ENCODE assay signal across 16 cellular contexts in genomic region chr15:100862162-100862561, GRCh38. TPM values are rescaled to one million over a fixed set of nuclear protein-coding genes. Genes with fewer than 3 reads are reported as not detected.
DNase-seq lines count a peak whose midpoint lies in the region; ATAC-seq and TF ChIP-seq lines count a peak whose summit lies in the region.
"Had no signal": no experiment of that assay in that cellular context is flagged by ENCODE, and none has a peak within 500 bp of the region (broad histone marks: within the 10 kb centered on the region; RNA-seq: fewer than 3 reads in every experiment).

No MANE protein-coding gene starts in this region.

- BruUV-seq in IMR-90 (replicated peaks; lab: Mats Ljungman, UMichigan), result no TSS peak
- BruUV-seq in mammary epithelial cell (replicated peaks; lab: Mats Ljungman, UMichigan), result no TSS peak

- 0 out of 2 replicates have a peak, but pooled peaks cover 7% of the 10 kb centered on the region for H3K9me1 ChIP-seq in IMR-90 (ENCODE audit: insufficient read depth, low read length)

- TF ChIP-seq POLR2A in IMR-90 (IDR thresholded peaks at IDR 0.05; ENCODE audit: low read depth, low read length), result no peak

- H3K4me2 ChIP-seq in IMR-90 (ENCODE audit: low read depth, low read length) (no peak overlapping the region), mammary epithelial cell (ENCODE audit: insufficient read depth, low read depth, low read length) (no peak overlapping the region), mesenchymal stem cell (ENCODE audit: low read length, poor library complexity, severe bottlenecking) (no peak overlapping the region)

- H3K4me1 Mint-ChIP-seq in stimulated activated naive B cell treated with anti-CD40 and anti-IgM and Interleukin-4, amounts not matched to agents 10 μg/mL and 1 μg/mL and 100 μg/mL, for 72 hours, result peaks cover 2 to 7% of the 10 kb centered on the region in 2 donors
- no peaks in the 10 kb centered on the region for H3K4me1 Mint-ChIP-seq in osteocyte (ENCODE audit: unreplicated experiment)
- H3K4me1 Mint-ChIP-seq in activated CD4-positive, alpha-beta memory T cell treated with anti-CD3 and anti-CD28 coated beads, Interleukin-2, amount 10 ng/mL, durations not matched to agents 7 days and 5 days, result no peaks in the 10 kb centered on the region

- H2BK120ac ChIP-seq in IMR-90 (ENCODE audit: low read depth, low read length) (peak overlapping the region; percentile 14; the same call in 1 of the 2 replicates), mesenchymal stem cell (ENCODE audit: low read depth, low read length) (peak overlapping the region; percentile 20)

- H2AK5ac ChIP-seq in IMR-90 (ENCODE audit: low read depth, low read length), result peak overlapping the region; percentile 44; the same call in 1 of the 2 replicates
- no peak overlapping the region for H2AK5ac ChIP-seq in mesenchymal stem cell (ENCODE audit: low read length, severe bottlenecking)

- in situ Hi-C loops in IMR-90 (cut with MboI; ENCODE audit: low sequenced_read_pairs) (no loop called here), mammary epithelial cell (cut with MboI; ENCODE audit: low sequenced_read_pairs in 2 of 2) (no loop called here)

- no peak overlapping the region for H2BK5ac ChIP-seq in IMR-90 (ENCODE audit: low read depth, low read length, poor library complexity, severe bottlenecking)
- H2BK5ac ChIP-seq in mesenchymal stem cell (ENCODE audit: low read depth, low read length, poor library complexity, severe bottlenecking), result no peak overlapping the region

- H2AK9ac ChIP-seq in IMR-90 (replicated peaks; ENCODE audit: low read depth, low read length, poor library complexity), result no peak overlapping the region

- no peak for ATAC-seq in IMR-90 (ENCODE audit: low read depth)
- ATAC-seq in stimulated activated naive B cell treated with anti-CD40 and anti-IgM and Interleukin-4, amounts not matched to agents 10 μg/mL and 1 μg/mL and 100 μg/mL, for 72 hours (replicated peaks), result peak; percentile 77 to 78
- ATAC-seq: PC-3 had no signal

- H3K36me3 ChIP-seq in IMR-90 (ENCODE audit: control insufficient read depth, insufficient read depth, low read length), result no peaks in the 10 kb centered on the region
- no peaks in the 10 kb centered on the region for H3K36me3 ChIP-seq in mammary epithelial cell (ENCODE audit: insufficient read depth, low read length)
- H3K36me3 ChIP-seq in mesenchymal stem cell (ENCODE audit: control insufficient read depth in 1 of 2, insufficient read depth in 2 of 2, low read depth in 1 of 2, low read length in 2 of 2), result no peaks in the 10 kb centered on the region
- H3K36me3 ChIP-seq: HAP-1, SJSA1 had no signal

- H4K20me1 ChIP-seq in IMR-90 (ENCODE audit: insufficient read depth, low read length) (no peaks in the 10 kb centered on the region), mammary epithelial cell (ENCODE audit: insufficient read depth, low read length) (no peaks in the 10 kb centered on the region)

- H3K4me1 ChIP-seq in IMR-90 (ENCODE audit: control insufficient read depth, insufficient read depth, low read length) (peaks cover 15% of the 10 kb centered on the region), mammary epithelial cell (ENCODE audit: insufficient read depth, low read length) (peaks cover 5% of the 10 kb centered on the region), mesenchymal stem cell (ENCODE audit: control insufficient read depth, insufficient read depth, low read depth, low read length) (no peaks in the 10 kb centered on the region)
- H3K4me1 ChIP-seq: HAP-1 had no signal

- intact Hi-C loops in IMR-90 (cut with micrococcal nuclease), result no loop called here
- intact Hi-C loops in mammary epithelial cell (cut with micrococcal nuclease), result no loop called here

- H3K56ac ChIP-seq in IMR-90 (ENCODE audit: extremely low read depth, insufficient read depth, low read length), result no peak overlapping the region

- H3K4me3 Mint-ChIP-seq in stimulated activated naive B cell treated with anti-CD40 and anti-IgM and Interleukin-4, amounts not matched to agents 10 μg/mL and 1 μg/mL and 100 μg/mL, for 72 hours, result no peak overlapping the region
- no peak overlapping the region for H3K4me3 Mint-ChIP-seq in osteocyte (ENCODE audit: unreplicated experiment)
- H3K4me3 Mint-ChIP-seq in activated CD4-positive, alpha-beta memory T cell treated with anti-CD3 and anti-CD28 coated beads, Interleukin-2, amount 10 ng/mL, durations not matched to agents 7 days and 5 days, result no peak overlapping the region
- H3K4me3 Mint-ChIP-seq: CD4-positive, alpha-beta T cell had no signal

- H3K18ac ChIP-seq in IMR-90 (ENCODE audit: low read depth, low read length) (no peak overlapping the region), mesenchymal stem cell (ENCODE audit: low read depth in 1 of 2, low read length in 2 of 2) (no peak overlapping the region)

- peaks cover 14 to 16% of the 10 kb centered on the region in 2 donors for H3K27me3 Mint-ChIP-seq in stimulated activated naive B cell treated with anti-CD40 and anti-IgM and Interleukin-4, amounts not matched to agents 10 μg/mL and 1 μg/mL and 100 μg/mL, for 72 hours
- H3K27me3 Mint-ChIP-seq in osteocyte (ENCODE audit: unreplicated experiment), result peaks cover 4% of the 10 kb centered on the region
- H3K27me3 Mint-ChIP-seq in activated CD4-positive, alpha-beta memory T cell treated with anti-CD3 and anti-CD28 coated beads, Interleukin-2, amount 10 ng/mL, durations not matched to agents 7 days and 5 days, result peaks cover 16% of the 10 kb centered on the region

- H3K79me1 ChIP-seq in IMR-90 (ENCODE audit: low read depth in 1 of 2, low read length in 2 of 2) (no peaks in the 10 kb centered on the region), mesenchymal stem cell (replicated peaks; ENCODE audit: low read length, poor library complexity, severe bottlenecking) (no peaks in the 10 kb centered on the region)

- H3K14ac ChIP-seq in IMR-90 (replicated peaks; ENCODE audit: low read depth, low read length) (no peak overlapping the region), mesenchymal stem cell (ENCODE audit: low read length in 2 of 2) (no peak overlapping the region)

- POLR2A ChIA-PET in IMR-90 (lab: Charles Lee; ENCODE audit: unreplicated experiment), result no interaction called here
- POLR2A ChIA-PET in activated CD4-positive, alpha-beta memory T cell treated with anti-CD3 and anti-CD28 coated beads, Interleukin-2, amount 10 ng/mL, durations not matched to agents 7 days and 5 days (lab: Charles Lee), result no interaction called here

- dilution Hi-C loops in IMR-90 (cut with HindIII; ENCODE audit: low sequenced_read_pairs, unreplicated experiment), result no loop called here
- dilution Hi-C loops in mammary epithelial cell (cut with HindIII; ENCODE audit: low sequenced_read_pairs), result no loop called here

- no peaks in the 10 kb centered on the region for H3K36me3 Mint-ChIP-seq in stimulated activated naive B cell treated with anti-CD40 and anti-IgM and Interleukin-4, amounts not matched to agents 10 μg/mL and 1 μg/mL and 100 μg/mL, for 72 hours
- H3K36me3 Mint-ChIP-seq in osteocyte (ENCODE audit: unreplicated experiment), result no peaks in the 10 kb centered on the region
- no peaks in the 10 kb centered on the region for H3K36me3 Mint-ChIP-seq in activated CD4-positive, alpha-beta memory T cell treated with anti-CD3 and anti-CD28 coated beads, Interleukin-2, amount 10 ng/mL, durations not matched to agents 7 days and 5 days (ENCODE audit: low read depth)

- no peak overlapping the region for H3K4me3 ChIP-seq in IMR-90 (ENCODE audit: insufficient read depth, low read depth, low read length)
- no peak overlapping the region for H3K4me3 ChIP-seq in mammary epithelial cell (replicated peaks in 1 of 3; ENCODE audit: insufficient read depth in 1 of 3, low read depth in 2 of 3, low read length in 3 of 3)
- no peak overlapping the region for H3K4me3 ChIP-seq in mesenchymal stem cell (ENCODE audit: insufficient read depth in 1 of 2, low read depth in 1 of 2, low read length in 2 of 2)
- H3K4me3 ChIP-seq: HAP-1, SJSA1 had no signal

- DNase-seq in IMR-90 (no peak), mammary epithelial cell (no peak), mesenchymal stem cell (no peak), osteocyte (ENCODE audit: extremely low spot score, unreplicated experiment) (no peak)
- DNase-seq in stimulated activated naive B cell treated with anti-CD40 and anti-IgM and Interleukin-4, amounts not matched to agents 10 μg/mL and 1 μg/mL and 100 μg/mL, for 72 hours, result no peak
- no peak for DNase-seq in activated CD4-positive, alpha-beta memory T cell treated with anti-CD3 and anti-CD28 coated beads, Interleukin-2, amount 10 ng/mL, durations not matched to agents 7 days and 5 days
- no peak for DNase-seq in stimulated activated CD8-positive, alpha-beta memory T cell treated with anti-CD3 and anti-CD28 coated beads, Interleukin-4, amount 100 ng/mL, for 48 hours
- DNase-seq: ACHN; CD4-positive, alpha-beta T cell; NCI-H187 treated with DMSO at 0.1 percent for 48 hours; NCI-H748 treated with DMSO at 0.1 percent for 48 hours; PC-3 had no signal

- no peak overlapping the region for H2BK12ac ChIP-seq in mesenchymal stem cell (ENCODE audit: low read length in 2 of 2)

- 96% methylated on average over 4 of the region's 6 CpGs; no CpG with 5 or more reads in 1 of the 2 experiments for WGBS in IMR-90 (ENCODE audit: extremely low coverage in 2 of 2, insufficient read length in 1 of 2), 2 experiments
- 96% methylated on average over 5 of the region's 6 CpGs for WGBS in mammary epithelial cell (ENCODE audit: low coverage, missing lambda C conversion rate)
- 94% methylated on average over 5 of the region's 6 CpGs for WGBS in mesenchymal stem cell

- no peak for TF ChIP-seq CTCF in IMR-90 (conservative IDR thresholded peaks at IDR 0.05; ENCODE audit: low read depth, low read length)
- no peak for TF ChIP-seq CTCF in mammary epithelial cell (conservative IDR thresholded peaks at IDR 0.05 in 1 of 2, IDR thresholded peaks at IDR 0.05 in 1 of 2; ENCODE audit: extremely low read depth in 1 of 2, insufficient read depth in 1 of 2, low read depth in 1 of 2, low read length in 2 of 2)
- TF ChIP-seq CTCF in osteocyte (IDR thresholded peaks at IDR 0.05), result no peak

- H3K23ac ChIP-seq in IMR-90 (ENCODE audit: low read depth, low read length) (no peak overlapping the region), mesenchymal stem cell (ENCODE audit: low read length in 2 of 2) (no peak overlapping the region)

- H4K91ac ChIP-seq in IMR-90 (ENCODE audit: insufficient read depth, low read depth, low read length) (no peak overlapping the region), mesenchymal stem cell (ENCODE audit: low read length) (no peak overlapping the region)

- TF ChIP-seq RAD21 in IMR-90 (IDR thresholded peaks at IDR 0.05; ENCODE audit: low read length), result no peak

- peaks cover 6 to 10% of the 10 kb centered on the region in 2 donors for H3K9me3 Mint-ChIP-seq in stimulated activated naive B cell treated with anti-CD40 and anti-IgM and Interleukin-4, amounts not matched to agents 10 μg/mL and 1 μg/mL and 100 μg/mL, for 72 hours
- H3K9me3 Mint-ChIP-seq in osteocyte (ENCODE audit: unreplicated experiment), result no peaks in the 10 kb centered on the region
- no peaks in the 10 kb centered on the region for H3K9me3 Mint-ChIP-seq in activated CD4-positive, alpha-beta memory T cell treated with anti-CD3 and anti-CD28 coated beads, Interleukin-2, amount 10 ng/mL, durations not matched to agents 7 days and 5 days
- H3K9me3 Mint-ChIP-seq: CD4-positive, alpha-beta T cell had no signal

- no peak overlapping the region for H3K27ac ChIP-seq in IMR-90 (ENCODE audit: insufficient read depth, low read length)
- no peak overlapping the region for H3K27ac ChIP-seq in mammary epithelial cell (ENCODE audit: insufficient read depth, low read depth, low read length)
- H3K27ac ChIP-seq in mesenchymal stem cell (ENCODE audit: low read length, poor library complexity, severe bottlenecking), result no peak overlapping the region
- H3K27ac ChIP-seq: HL-60, RWPE1, SJSA1 had no signal

- H3K79me2 ChIP-seq in mammary epithelial cell (ENCODE audit: insufficient read depth, low read length), result no peaks in the 10 kb centered on the region

- H3K27ac Mint-ChIP-seq in stimulated activated naive B cell treated with anti-CD40 and anti-IgM and Interleukin-4, amounts not matched to agents 10 μg/mL and 1 μg/mL and 100 μg/mL, for 72 hours, result no peak overlapping the region
- H3K27ac Mint-ChIP-seq in osteocyte (ENCODE audit: unreplicated experiment), result no peak overlapping the region
- H3K27ac Mint-ChIP-seq in activated CD4-positive, alpha-beta memory T cell treated with anti-CD3 and anti-CD28 coated beads, Interleukin-2, amount 10 ng/mL, durations not matched to agents 7 days and 5 days, result no peak overlapping the region
- H3K27ac Mint-ChIP-seq: CD4-positive, alpha-beta T cell had no signal

- H3K27me3 ChIP-seq in IMR-90 (ENCODE audit: control insufficient read depth, insufficient read depth, low read length), result peaks cover 4% of the 10 kb centered on the region
- no peaks in the 10 kb centered on the region for H3K27me3 ChIP-seq in mammary epithelial cell (ENCODE audit: insufficient read depth, low read length)
- peaks cover 0 to 10% of the 10 kb centered on the region in 2 experiments for H3K27me3 ChIP-seq in mesenchymal stem cell (ENCODE audit: control insufficient read depth in 1 of 2, insufficient read depth in 1 of 2, low read length in 2 of 2)
- H3K27me3 ChIP-seq: SJSA1 had no signal

- no peak overlapping the region; the same call in 2 of the 3 replicates for H2BK15ac ChIP-seq in IMR-90 (ENCODE audit: low read depth, low read length)
- H2BK15ac ChIP-seq in mesenchymal stem cell (ENCODE audit: low read depth, poor library complexity, severe bottlenecking), result no peak overlapping the region

- CTCF ChIA-PET in IMR-90 (lab: Yijun Ruan, JAX), result no interaction called here
- CTCF ChIA-PET in mammary epithelial cell (lab: Charles Lee; ENCODE audit: low non-redundant PET), result interaction anchor here (0.6 kb wide), 1 partner anchor 11 kb away, joined by 4 read pairs; no protein-coding TSS in a partner anchor
- CTCF ChIA-PET in activated CD4-positive, alpha-beta memory T cell treated with anti-CD3 and anti-CD28 coated beads, Interleukin-2, amount 10 ng/mL, durations not matched to agents 7 days and 5 days (lab: Charles Lee), result no interaction called here

- peak overlapping the region; percentile 43; the same call in 1 of the 2 replicates for H4K5ac ChIP-seq in IMR-90 (ENCODE audit: low read depth, low read length)

- peak overlapping the region; percentile 39 for H3K4ac ChIP-seq in IMR-90 (ENCODE audit: low read depth, low read length)
- no peak overlapping the region for H3K4ac ChIP-seq in mesenchymal stem cell (ENCODE audit: low read depth in 1 of 2, low read length in 2 of 2)

- no peak overlapping the region for H3K9ac ChIP-seq in IMR-90 (ENCODE audit: low read depth, low read length)
- H3K9ac ChIP-seq in mammary epithelial cell (ENCODE audit: insufficient read depth, low read length), result no peak overlapping the region
- H3K9ac ChIP-seq in mesenchymal stem cell (ENCODE audit: low read length), result no peak overlapping the region

- H4K8ac ChIP-seq in IMR-90 (ENCODE audit: low read depth in 2 of 2, low read length in 2 of 2) (no peak overlapping the region), mesenchymal stem cell (ENCODE audit: low read length) (no peak overlapping the region)

- no peak overlapping the region for H2BK20ac ChIP-seq in IMR-90 (ENCODE audit: low read depth, low read length)

- H3K9me3 ChIP-seq in IMR-90 (ENCODE audit: control insufficient read depth, insufficient read depth, low read length) (peaks cover 7% of the 10 kb centered on the region), mammary epithelial cell (replicated peaks; ENCODE audit: insufficient read depth, low read length) (peaks cover 11% of the 10 kb centered on the region), mesenchymal stem cell (ENCODE audit: control insufficient read depth, low read length) (peaks cover 13% of the 10 kb centered on the region)
- H3K9me3 ChIP-seq: HAP-1 had no signal

- H2AFZ ChIP-seq in IMR-90 (replicated peaks; ENCODE audit: low read length, poor library complexity) (no peak overlapping the region), mammary epithelial cell (ENCODE audit: low read depth, low read length) (peak overlapping the region; percentile 82), mesenchymal stem cell (ENCODE audit: low read depth, low read length) (no peak overlapping the region)

RNA-seq across cellular contexts. Expression of gene ALDH1A3, which starts 17.5 kb away (rescaled TPM):
- total RNA-seq in IMR-90 (2012; rRNA removed), result 5.0 and 8.6 TPM in 2 replicates
- 2.9 and 3.1 TPM in 2 replicates for polyA plus RNA-seq in IMR-90 (2012; rRNA removed)
- polyA plus RNA-seq in IMR-90 (2012; cell fraction: cytosol; rRNA removed), result 1.6 and 6.2 TPM in 2 replicates
- 1.4 and 4.7 TPM in 2 replicates for polyA plus RNA-seq in IMR-90 (2012; cell fraction: nucleus; rRNA removed; ENCODE audit: low replicate concordance)
- total RNA-seq in mammary epithelial cell, result 100 to 1,000 TPM; 284 to 347 TPM
- polyA plus RNA-seq in mammary epithelial cell, result 430 TPM
- polyA minus RNA-seq in mammary epithelial cell, result 896 TPM
- polyA plus RNA-seq in mesenchymal stem cell (2013, experiment 1 of 2), result 14.8 TPM
- polyA plus RNA-seq in mesenchymal stem cell (2013, experiment 2 of 2), result 15.4 TPM
- 0.30 and 0.57 TPM in 2 replicates for total RNA-seq in osteocyte
- total RNA-seq in activated CD4-positive, alpha-beta memory T cell treated with anti-CD3 and anti-CD28 coated beads, Interleukin-2, amount 10 ng/mL, durations not matched to agents 7 days and 5 days, result not detected
- total RNA-seq: CD4-positive, alpha-beta T cell had no signal

RNA-seq across cellular contexts. Expression of gene LRRK1, which starts 57.0 kb away (rescaled TPM):
- total RNA-seq in IMR-90 (2012; rRNA removed), result 1.9 and 3.0 TPM in 2 replicates
- polyA plus RNA-seq in IMR-90 (2012; rRNA removed), result 5.8 and 6.8 TPM in 2 replicates
- 3.1 and 5.1 TPM in 2 replicates for polyA plus RNA-seq in IMR-90 (2012; cell fraction: cytosol; rRNA removed)
- polyA plus RNA-seq in IMR-90 (2012; cell fraction: nucleus; rRNA removed; ENCODE audit: low replicate concordance), result 19.9 and 31.2 TPM in 2 replicates
- 10 to 100 TPM; 11.8 to 24.0 TPM for total RNA-seq in mammary epithelial cell
- 7.7 TPM for polyA plus RNA-seq in mammary epithelial cell
- 16.7 TPM for polyA minus RNA-seq in mammary epithelial cell
- polyA plus RNA-seq in mesenchymal stem cell (2013, experiment 1 of 2), result 1.8 TPM
- 1.5 TPM for polyA plus RNA-seq in mesenchymal stem cell (2013, experiment 2 of 2)
- 10.8 and 16.3 TPM in 2 replicates for total RNA-seq in osteocyte
- total RNA-seq in activated CD4-positive, alpha-beta memory T cell treated with anti-CD3 and anti-CD28 coated beads, Interleukin-2, amount 10 ng/mL, durations not matched to agents 7 days and 5 days, result 1 to 10 TPM; 1.0 to 1.1 TPM

Comparison
In these comparisons a context has a peak if more than half of its experiments do, and no peak if none do; other contexts are left out.
1. RNA of gene ALDH1A3, which starts 17.5 kb away (total RNA-seq): 284 to 347 TPM in mammary epithelial cell; 5.0 to 8.6 TPM in IMR-90, 0.30 to 0.57 TPM in osteocyte and not detected in activated CD4-positive, alpha-beta memory T cell treated with anti-CD3 and anti-CD28 coated beads, Interleukin-2, amount 10 ng/mL, durations not matched to agents 7 days and 5 days; every median in the first group is over 10 times any median in the second.